ENCODE assay signal across 11 cellular contexts in genomic region chr7:140165422-140165821, GRCh38. TPM values are rescaled to one million over a fixed set of nuclear protein-coding genes. Genes with fewer than 3 reads are reported as not detected.
DNase-seq lines count a peak whose midpoint lies in the region; ATAC-seq, FAIRE-seq and TF ChIP-seq lines count a peak whose summit lies in the region.
"Had no signal": no experiment of that assay in that cellular context is flagged by ENCODE, and none has a peak within 500 bp of the region (broad histone marks: within the 10 kb centered on the region; RNA-seq: fewer than 3 reads in every experiment).

No MANE protein-coding gene starts in this region.

- peaks cover 0 to 3% of the 10 kb centered on the region in 2 donors for H3K4me1 ChIP-seq in breast epithelium
- peaks cover 0 to 46% (median 10%) of the 10 kb centered on the region in 4 donors for H3K4me1 ChIP-seq in tibial nerve

- no peak overlapping the region for H3K4me3 ChIP-seq in breast epithelium
- H3K4me3 ChIP-seq in tibial nerve, result no peak overlapping the region
- H3K4me3 ChIP-seq: heart right ventricle had no signal

- peak overlapping the region; percentile 74 for H3K27ac Mint-ChIP-seq in MCF 10A (ENCODE audit: low read depth, unreplicated experiment)
- peak overlapping the region; percentile 98 to 100 for H3K27ac Mint-ChIP-seq in stimulated activated naive CD8-positive, alpha-beta T cell treated with anti-CD3 and anti-CD28 coated beads, Interleukin-15, amount 100 ng/mL, for 72 hours
- peak overlapping the region in 1 of 7 donors; percentile 23 for H3K27ac Mint-ChIP-seq in CD14-positive monocyte

- H3K4me1 Mint-ChIP-seq in MCF 10A (ENCODE audit: insufficient read depth, unreplicated experiment) (peaks cover 8% of the 10 kb centered on the region), CD14-positive monocyte (peaks cover 74% of the 10 kb centered on the region)
- H3K4me1 Mint-ChIP-seq in stimulated activated naive CD8-positive, alpha-beta T cell treated with anti-CD3 and anti-CD28 coated beads, Interleukin-15, amount 100 ng/mL, for 72 hours, result peaks cover 89% of the 10 kb centered on the region

- no peak for TF ChIP-seq EP300 in tibial nerve (IDR thresholded peaks at IDR 0.05)

- H3K27me3 ChIP-seq in breast epithelium (no peaks in the 10 kb centered on the region), tibial nerve (no peaks in the 10 kb centered on the region)
- H3K27me3 ChIP-seq: heart right ventricle had no signal

- H3K9me3 ChIP-seq in breast epithelium (no peaks in the 10 kb centered on the region), tibial nerve (no peaks in the 10 kb centered on the region)
- H3K9me3 ChIP-seq: heart right ventricle had no signal

- peak; percentile 78 for DNase-seq in MCF 10A (ENCODE audit: unreplicated experiment)
- DNase-seq in breast epithelium (ENCODE audit: low spot score in 2 of 2), result no peak
- DNase-seq in RPMI7951 (ENCODE audit: low read depth), result peak; percentile 30
- DNase-seq in fibroblast of gingiva (ENCODE audit: low read depth), result peak; percentile 34
- peak; percentile 23 to 24 for DNase-seq in stimulated activated naive CD8-positive, alpha-beta T cell treated with anti-CD3 and anti-CD28 coated beads, Interleukin-15, amount 100 ng/mL, for 72 hours
- DNase-seq in CD14-positive monocyte (ENCODE audit: low spot score), result no peak
- DNase-seq in GM12891 (ENCODE audit: insufficient read length, low spot score), result no peak
- DNase-seq in tibial nerve (ENCODE audit: low spot score in 2 of 2), result no peak
- DNase-seq: DMS79 treated with DMSO at 0.1 percent for 48 hours, heart right ventricle, occipital lobe had no signal

- H3K27me3 Mint-ChIP-seq in MCF 10A (ENCODE audit: insufficient read depth, unreplicated experiment) (no peaks in the 10 kb centered on the region), CD14-positive monocyte (ENCODE audit: low read depth in 3 of 3) (peaks cover 0 to 5% (median 0%) of the 10 kb centered on the region in 3 donors)
- H3K27me3 Mint-ChIP-seq in stimulated activated naive CD8-positive, alpha-beta T cell treated with anti-CD3 and anti-CD28 coated beads, Interleukin-15, amount 100 ng/mL, for 72 hours, result no peaks in the 10 kb centered on the region

- H3K27ac ChIP-seq in breast epithelium, result no peak overlapping the region
- H3K27ac ChIP-seq in tibial nerve, result no peak overlapping the region
- H3K27ac ChIP-seq: heart right ventricle had no signal

- CTCF ChIA-PET in MCF 10A (lab: Yijun Ruan, JAX), result interaction anchor here (0.6 to 1.4 kb wide), 2 partner anchors 10 to 14 kb away, joined by 3 read pairs; no protein-coding TSS in a partner anchor

- POLR2A ChIA-PET in MCF 10A (lab: Yijun Ruan, JAX), result interaction anchor here (0.8 to 4.2 kb wide), 6 partner anchors 12 to 159 kb away, joined by 3 to 37 read pairs (median 4); partner anchors contain the start of gene KDM7A

- ATAC-seq in stimulated activated naive CD8-positive, alpha-beta T cell treated with anti-CD3 and anti-CD28 coated beads, Interleukin-15, amount 100 ng/mL, for 72 hours, result peak; percentile 90

- H3K36me3 Mint-ChIP-seq in MCF 10A (ENCODE audit: insufficient read depth, unreplicated experiment), result peaks cover 4% of the 10 kb centered on the region
- H3K36me3 Mint-ChIP-seq in CD14-positive monocyte, result peaks cover 9 to 10% of the 10 kb centered on the region in 2 donors

- H3K4me3 Mint-ChIP-seq in MCF 10A (ENCODE audit: unreplicated experiment) (no peak overlapping the region), CD14-positive monocyte (peak overlapping the region in 1 of 2 donors; percentile 59)
- H3K4me3 Mint-ChIP-seq in stimulated activated naive CD8-positive, alpha-beta T cell treated with anti-CD3 and anti-CD28 coated beads, Interleukin-15, amount 100 ng/mL, for 72 hours, result peak overlapping the region; percentile 70 to 78

- FAIRE-seq in GM12891 (lab: Jason Lieb, UNC), result no peak

- TF ChIP-seq POLR2A in breast epithelium (IDR thresholded peaks at IDR 0.05), result no peak
- no peak for TF ChIP-seq POLR2A in GM12891 (IDR thresholded peaks at IDR 0.05; ENCODE audit: low read depth, low read length)
- TF ChIP-seq POLR2A in tibial nerve (IDR thresholded peaks at IDR 0.05), result no peak

- no peaks in the 10 kb centered on the region for H3K36me3 ChIP-seq in breast epithelium
- H3K36me3 ChIP-seq in tibial nerve, result no peaks in the 10 kb centered on the region

- no peak for TF ChIP-seq CTCF in MCF 10A (IDR thresholded peaks at IDR 0.05; ENCODE audit: unreplicated experiment)
- TF ChIP-seq CTCF in breast epithelium (IDR thresholded peaks at IDR 0.05), result no peak
- TF ChIP-seq CTCF in CD14-positive monocyte (IDR thresholded peaks at IDR 0.05), result no peak
- no peak for TF ChIP-seq CTCF in tibial nerve (IDR thresholded peaks at IDR 0.05)

- H3K9me3 Mint-ChIP-seq in MCF 10A (ENCODE audit: unreplicated experiment), result no peaks in the 10 kb centered on the region
- no peaks in the 10 kb centered on the region for H3K9me3 Mint-ChIP-seq in stimulated activated naive CD8-positive, alpha-beta T cell treated with anti-CD3 and anti-CD28 coated beads, Interleukin-15, amount 100 ng/mL, for 72 hours
- no peaks in the 10 kb centered on the region for H3K9me3 Mint-ChIP-seq in CD14-positive monocyte

- 81% methylated on average over 3 of the region's 3 CpGs for WGBS in tibial nerve, 2 donors

- no TSS peak for BruUV-seq in MCF 10A (replicated peaks; lab: Mats Ljungman, UMichigan)

- intact Hi-C loops in MCF 10A (cut with micrococcal nuclease), result no loop called here
- intact Hi-C loops in breast epithelium (cut with DNase I; ENCODE audit: low total_unique reads), result no loop called here
- intact Hi-C loops in CD14-positive monocyte (cut with micrococcal nuclease), result no loop called here

TF ChIP-seq in GM12891, 5 proteins besides CTCF, POLR2A, EP300 and RAD21:
- TF ChIP-seq POLR2AphosphoS5 (IDR thresholded peaks at IDR 0.05; ENCODE audit: low read depth, low read length), result no peak
- TF ChIP-seq SPI1 (IDR thresholded peaks at IDR 0.05; ENCODE audit: low read depth, low read length), result no peak
- TF ChIP-seq PAX5 (IDR thresholded peaks at IDR 0.05; ENCODE audit: insufficient read depth, low read length, severe bottlenecking), result no peak
- TF ChIP-seq POU2F2 (IDR thresholded peaks at IDR 0.05; ENCODE audit: low read depth, low read length), result no peak
- TF ChIP-seq TAF1 (IDR thresholded peaks at IDR 0.05; ENCODE audit: low read depth, low read length), result no peak
TF ChIP-seq in GM12891: peak in this region for 0.

RNA-seq across cellular contexts. Expression of gene KDM7A, which starts 11.4 kb away (rescaled TPM):
- total RNA-seq in MCF 10A (2022) (12.4 and 14.2 TPM in 2 replicates), breast epithelium (10 to 100 TPM; 33.1 to 37.1 (median 34.7) TPM), tibial nerve (10 to 100 TPM; 15.3 to 34.5 (median 23.2) TPM)
- total RNA-seq in RPMI7951 (2014; rRNA removed; shearing (Covaris generic)), result 1.1 and 1.2 TPM in 2 replicates
- 1 to 10 TPM; 4.9 to 7.9 TPM for polyA plus RNA-seq in CD14-positive monocyte
- polyA plus RNA-seq in GM12891 (2012; ENCODE audit: low read depth, missing spikeins), result 0.64 TPM

Comparison
In these comparisons a context has a peak if more than half of its experiments do, and no peak if none do; other contexts are left out.
1. DNase-seq: peak in MCF 10A (single experiment), RPMI7951 (single experiment), fibroblast of gingiva (single experiment) and stimulated activated naive CD8-positive, alpha-beta T cell treated with anti-CD3 and anti-CD28 coated beads, Interleukin-15, amount 100 ng/mL, for 72 hours (2 of 2); none in breast epithelium (0 of 2), CD14-positive monocyte (single experiment), GM12891 (single experiment) and tibial nerve (0 of 2).